In the genomic region with DNA sequence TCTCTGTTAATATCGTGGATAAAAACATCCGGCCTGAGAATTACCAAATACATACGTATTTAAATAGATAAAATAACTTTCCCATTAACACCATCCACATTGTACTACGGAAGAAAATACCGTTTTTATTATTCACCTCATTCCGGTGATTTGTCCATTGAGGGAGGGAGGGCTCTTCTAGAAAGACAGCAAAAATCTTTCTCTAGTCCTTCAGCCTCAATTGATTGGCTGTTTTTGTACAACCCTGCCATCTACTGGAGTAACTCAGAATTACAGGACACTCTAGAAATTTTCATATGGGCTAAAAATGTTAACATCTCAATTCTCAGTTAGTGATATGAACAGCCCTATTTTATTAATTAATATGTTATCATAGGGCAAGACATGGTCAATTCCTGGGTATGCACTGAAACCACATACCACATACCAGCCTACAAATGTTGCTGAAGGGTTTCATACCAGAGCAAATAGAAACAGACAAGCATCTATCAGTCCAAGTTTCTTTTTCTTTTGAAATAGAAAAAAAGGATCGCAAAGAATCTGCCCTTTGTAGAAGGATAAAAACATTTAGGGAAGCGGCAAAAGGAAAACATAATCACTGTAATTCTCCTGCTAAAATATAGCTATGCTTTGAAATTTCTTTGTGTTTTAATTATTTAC, we compare ENCODE assay signal across 8 cellular contexts. TPM values are rescaled to one million over a fixed set of nuclear protein-coding genes. Genes with fewer than 3 reads are reported as not detected.
DNase-seq lines count a peak whose midpoint lies in the region; ATAC-seq and TF ChIP-seq lines count a peak whose summit lies in the region.

No MANE protein-coding gene starts in this region.

- 16 to 21% (median 17%) methylated on average over 8 of the region's 8 CpGs for WGBS in psoas muscle, 3 donors

- no peaks in the 10 kb centered on the region for H3K27me3 ChIP-seq in psoas muscle (ENCODE audit: insufficient read depth in 3 of 3, low read length in 2 of 3)

- no peaks in the 10 kb centered on the region for H3K36me3 Mint-ChIP-seq in activated naive CD4-positive, alpha-beta T cell treated with anti-CD3 and anti-CD28 coated beads, Interleukin-2, amount 50 U/mL, for 72 hours
- H3K36me3 Mint-ChIP-seq in activated naive CD4-positive, alpha-beta T cell treated with anti-CD3 and anti-CD28 coated beads, Interleukin-2, amount 10 ng/mL, durations not matched to agents 7 days and 5 days, result no peaks in the 10 kb centered on the region
- no peaks in the 10 kb centered on the region for H3K36me3 Mint-ChIP-seq in activated CD8-positive, alpha-beta T cell treated with anti-CD3 and anti-CD28 coated beads, Interleukin-2, amount 10 ng/mL, durations not matched to agents 7 days and 5 days (ENCODE audit: low read depth)

- POLR2A ChIA-PET in activated CD8-positive, alpha-beta T cell treated with anti-CD3 and anti-CD28 coated beads, Interleukin-2, amount 10 ng/mL, durations not matched to agents 7 days and 5 days (lab: Charles Lee), result no interaction called here

- no peaks in the 10 kb centered on the region for H3K36me3 ChIP-seq in psoas muscle (ENCODE audit: insufficient read depth in 1 of 2, low read depth in 1 of 2)

- peak in 1 of 2 donors; percentile 64 for DNase-seq in activated naive CD4-positive, alpha-beta T cell treated with anti-CD3 and anti-CD28 coated beads, Interleukin-2, amount 50 U/mL, for 72 hours (ENCODE audit: low spot score in 2 of 2)
- DNase-seq in activated naive CD4-positive, alpha-beta T cell treated with anti-CD3 and anti-CD28 coated beads, Interleukin-2, amount 10 ng/mL, durations not matched to agents 7 days and 5 days, result no peak
- DNase-seq in NCI-H2227 (lab: John Stamatoyannopoulos, UW; ENCODE audit: unreplicated experiment) (peak; percentile 70), glomerular endothelial cell (ENCODE audit: extremely low read depth, low read depth, low spot score) (peak; percentile 76), psoas muscle (no peak), posterior vena cava (ENCODE audit: low spot score) (no peak)
- DNase-seq in activated CD8-positive, alpha-beta T cell treated with anti-CD3 and anti-CD28 coated beads, Interleukin-2, amount 10 ng/mL, durations not matched to agents 7 days and 5 days, result peak; percentile 54

- CTCF ChIA-PET in activated naive CD4-positive, alpha-beta T cell treated with anti-CD3 and anti-CD28 coated beads, Interleukin-2, amount 10 ng/mL, durations not matched to agents 7 days and 5 days (lab: Charles Lee), result interaction anchor here (0.8 to 1.8 kb wide), 5 partner anchors 12 to 748 kb away, joined by 3 to 6 read pairs (median 3); no protein-coding TSS in a partner anchor
- CTCF ChIA-PET in activated CD8-positive, alpha-beta T cell treated with anti-CD3 and anti-CD28 coated beads, Interleukin-2, amount 10 ng/mL, durations not matched to agents 7 days and 5 days (lab: Charles Lee), result interaction anchor here (0.7 to 1.7 kb wide), 7 partner anchors 9 to 460 kb away, joined by 3 to 6 read pairs (median 3); a partner anchor contains a TSS

- no peaks in the 10 kb centered on the region for H3K4me1 ChIP-seq in psoas muscle

- H3K27ac ChIP-seq in psoas muscle, result no peak overlapping the region

- peak overlapping the region in 1 of 2 donors; percentile 49 for H3K27ac Mint-ChIP-seq in activated naive CD4-positive, alpha-beta T cell treated with anti-CD3 and anti-CD28 coated beads, Interleukin-2, amount 50 U/mL, for 72 hours
- H3K27ac Mint-ChIP-seq in activated naive CD4-positive, alpha-beta T cell treated with anti-CD3 and anti-CD28 coated beads, Interleukin-2, amount 10 ng/mL, durations not matched to agents 7 days and 5 days, result no peak overlapping the region
- H3K27ac Mint-ChIP-seq in activated CD8-positive, alpha-beta T cell treated with anti-CD3 and anti-CD28 coated beads, Interleukin-2, amount 10 ng/mL, durations not matched to agents 7 days and 5 days, result no peak overlapping the region

- H3K4me3 ChIP-seq in psoas muscle, result no peak overlapping the region

- ATAC-seq in activated naive CD4-positive, alpha-beta T cell treated with anti-CD3 and anti-CD28 coated beads, Interleukin-2, amount 50 U/mL, for 72 hours, result peak; percentile 50 to 70
- ATAC-seq in HG02571 (IDR thresholded peaks at IDR 0.05; ENCODE audit: unreplicated experiment) (peak; percentile 58), psoas muscle (peak in 3 of 4 donors; percentile 55 to 68 (median 57))
- peak; percentile 61 for ATAC-seq in activated CD8-positive, alpha-beta T cell treated with anti-CD3 and anti-CD28 coated beads, Interleukin-2, amount 10 ng/mL, durations not matched to agents 7 days and 5 days

- no peaks in the 10 kb centered on the region for H3K9me3 ChIP-seq in psoas muscle

- intact Hi-C loops in psoas muscle (cut with DNase I) (loop anchor here (1.0 to 10.0 kb wide), 3 partner anchors 437 to 1224 kb away; no protein-coding TSS in a partner anchor), posterior vena cava (cut with DNase I) (no loop called here)

- peaks cover 6% of the 10 kb centered on the region for H3K4me1 Mint-ChIP-seq in activated naive CD4-positive, alpha-beta T cell treated with anti-CD3 and anti-CD28 coated beads, Interleukin-2, amount 10 ng/mL, durations not matched to agents 7 days and 5 days
- peaks cover 2% of the 10 kb centered on the region for H3K4me1 Mint-ChIP-seq in activated CD8-positive, alpha-beta T cell treated with anti-CD3 and anti-CD28 coated beads, Interleukin-2, amount 10 ng/mL, durations not matched to agents 7 days and 5 days (ENCODE audit: low read depth)

- no peaks in the 10 kb centered on the region for H3K9me3 Mint-ChIP-seq in activated naive CD4-positive, alpha-beta T cell treated with anti-CD3 and anti-CD28 coated beads, Interleukin-2, amount 50 U/mL, for 72 hours
- H3K9me3 Mint-ChIP-seq in activated naive CD4-positive, alpha-beta T cell treated with anti-CD3 and anti-CD28 coated beads, Interleukin-2, amount 10 ng/mL, durations not matched to agents 7 days and 5 days, result no peaks in the 10 kb centered on the region
- no peaks in the 10 kb centered on the region for H3K9me3 Mint-ChIP-seq in activated CD8-positive, alpha-beta T cell treated with anti-CD3 and anti-CD28 coated beads, Interleukin-2, amount 10 ng/mL, durations not matched to agents 7 days and 5 days (ENCODE audit: insufficient read depth)

- peaks cover 11% of the 10 kb centered on the region for H3K27me3 Mint-ChIP-seq in activated naive CD4-positive, alpha-beta T cell treated with anti-CD3 and anti-CD28 coated beads, Interleukin-2, amount 10 ng/mL, durations not matched to agents 7 days and 5 days
- H3K27me3 Mint-ChIP-seq in activated CD8-positive, alpha-beta T cell treated with anti-CD3 and anti-CD28 coated beads, Interleukin-2, amount 10 ng/mL, durations not matched to agents 7 days and 5 days (ENCODE audit: low read depth), result peaks cover 7% of the 10 kb centered on the region

- TF ChIP-seq CTCF in psoas muscle (IDR thresholded peaks at IDR 0.05), result peak; percentile 86

- no peak overlapping the region for H3K4me3 Mint-ChIP-seq in activated naive CD4-positive, alpha-beta T cell treated with anti-CD3 and anti-CD28 coated beads, Interleukin-2, amount 10 ng/mL, durations not matched to agents 7 days and 5 days
- peak overlapping the region; percentile 24 for H3K4me3 Mint-ChIP-seq in activated CD8-positive, alpha-beta T cell treated with anti-CD3 and anti-CD28 coated beads, Interleukin-2, amount 10 ng/mL, durations not matched to agents 7 days and 5 days

RNA-seq across cellular contexts. Expression of a gene that starts 55.8 kb away (rescaled TPM):
- 10 to 100 TPM; 81.0 to 92.3 TPM for total RNA-seq in activated naive CD4-positive, alpha-beta T cell treated with anti-CD3 and anti-CD28 coated beads, Interleukin-2, amount 50 U/mL, for 72 hours
- 10 to 100 TPM; 66.4 to 67.9 TPM for total RNA-seq in activated CD8-positive, alpha-beta T cell treated with anti-CD3 and anti-CD28 coated beads, Interleukin-2, amount 10 ng/mL, durations not matched to agents 7 days and 5 days
- total RNA-seq in glomerular endothelial cell (35.3 and 36.5 TPM in 2 replicates), psoas muscle (1 to 10 TPM; 1.3 to 2.7 (median 2.1) TPM), posterior vena cava (1 to 10 TPM; 3.3 to 4.7 TPM)
- 1 to 10 TPM; 2.1 to 3.3 (median 2.4) TPM for polyA plus RNA-seq in psoas muscle

Comparison
In these comparisons a context has a peak if more than half of its experiments do, and no peak if none do; other contexts are left out.
1. DNase-seq: peak in NCI-H2227 (single experiment), activated CD8-positive, alpha-beta T cell treated with anti-CD3 and anti-CD28 coated beads, Interleukin-2, amount 10 ng/mL, durations not matched to agents 7 days and 5 days (single experiment) and glomerular endothelial cell (single experiment); none in activated naive CD4-positive, alpha-beta T cell treated with anti-CD3 and anti-CD28 coated beads, Interleukin-2, amount 10 ng/mL, durations not matched to agents 7 days and 5 days (single experiment), psoas muscle (0 of 2) and posterior vena cava (single experiment).
2. intact Hi-C loops: an anchor here in psoas muscle (1.0 to 10.0 kb wide); none called in posterior vena cava.
3. Peak in every context shown above with its lines, with median percentiles within 50 percentile points of each other: ATAC-seq.